ENCODE assay signal across 20 cellular contexts in the genomic region with DNA sequence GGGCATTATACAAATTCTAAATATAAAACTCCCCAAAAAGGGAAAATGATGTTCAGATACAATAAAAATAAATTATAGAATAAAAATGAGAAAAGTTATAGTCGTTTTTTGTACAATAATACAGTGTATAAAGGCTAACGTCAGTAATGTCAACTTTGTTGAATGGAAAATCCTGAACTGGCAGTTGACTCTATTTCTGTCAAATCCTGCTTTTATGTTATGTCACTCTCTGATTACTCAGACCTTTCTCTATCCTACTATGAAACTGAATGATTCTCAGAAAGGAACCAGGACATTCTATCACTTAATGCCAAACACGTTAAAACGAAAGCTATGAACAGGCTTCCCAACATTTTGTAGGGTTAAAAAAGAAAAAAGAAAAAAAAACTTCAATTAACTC.
"Had no signal": no experiment of that assay in that cellular context is flagged by ENCODE, and none has a peak within 500 bp of the region (broad histone marks: within the 10 kb centered on the region; RNA-seq: fewer than 3 reads in every experiment).

No MANE protein-coding gene starts in this region.

- H3K36me3 Mint-ChIP-seq: immature natural killer cell, naive B cell had no signal

- H3K4me1 Mint-ChIP-seq: immature natural killer cell, naive B cell had no signal

- H3K27ac Mint-ChIP-seq: immature natural killer cell, naive B cell had no signal

- H3K27me3 Mint-ChIP-seq: naive B cell had no signal

- H3K4me3 ChIP-seq: coronary artery, dorsolateral prefrontal cortex, esophagus muscularis mucosa, gastroesophageal sphincter, heart left ventricle, hepatocyte, left lung, lower lobe of right lung had no signal

- H3K4me3 Mint-ChIP-seq: immature natural killer cell, naive B cell had no signal

- ATAC-seq: foreskin keratinocyte, gastroesophageal sphincter, heart left ventricle, left cardiac atrium, left lung, left ventricle myocardium superior, lower lobe of right lung had no signal

- DNase-seq: dermis blood vessel endothelial cell; dorsolateral prefrontal cortex; effector CD4-positive, alpha-beta T cell; effector memory CD4-positive, alpha-beta T cell; foreskin keratinocyte; heart left ventricle; hypothalamus; immature natural killer cell; islet precursor cell; left cardiac atrium; left lung; left ventricle myocardium superior; lower lobe of right lung; mesenchymal stem cell; midbrain; naive B cell had no signal
